14 cellular contexts compared by ENCODE assay signal in the genomic region with DNA sequence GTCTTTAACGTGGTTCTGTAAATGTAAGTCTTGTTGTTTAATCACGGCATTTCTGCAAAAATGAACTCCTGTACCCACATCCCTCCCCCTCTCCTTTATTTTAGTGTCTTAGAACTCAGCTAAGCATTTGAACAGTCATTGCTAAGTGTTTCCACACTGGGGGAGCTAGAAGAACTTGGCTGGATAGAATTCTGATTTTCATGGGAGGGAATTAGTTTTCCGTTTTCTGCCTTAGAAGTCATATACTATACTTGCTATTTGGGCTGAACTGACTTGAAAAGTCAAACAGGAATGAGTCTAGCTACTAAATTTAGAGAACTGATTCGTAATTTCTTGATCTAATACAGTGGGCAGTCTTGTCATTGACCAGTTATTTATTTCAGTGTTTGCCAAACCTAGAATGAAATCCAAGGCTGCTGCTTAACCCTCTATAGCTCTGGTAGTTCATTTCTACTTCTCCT.
DNase-seq lines count a peak whose midpoint lies in the region; ATAC-seq and TF ChIP-seq lines count a peak whose summit lies in the region.
"Had no signal": no experiment of that assay in that cellular context is flagged by ENCODE, and none has a peak within 500 bp of the region (broad histone marks: within the 10 kb centered on the region; RNA-seq: fewer than 3 reads in every experiment).

No MANE protein-coding gene starts in this region.

- H3K4me3 ChIP-seq in SJSA1 (peak overlapping the region; percentile 28), fibroblast of the aortic adventitia (ENCODE audit: low read depth, low read length) (peak overlapping the region; percentile 52), osteoblast (ENCODE audit: insufficient read depth, low read length) (peak overlapping the region; percentile 67), upper lobe of right lung (peak overlapping the region; percentile 32), smooth muscle cell (no peak overlapping the region)
- H3K4me3 ChIP-seq: HAP-1 had no signal

- H3K4me1 ChIP-seq in SJSA1 (replicated peaks) (peaks cover 18% of the 10 kb centered on the region), osteoblast (ENCODE audit: insufficient read depth, low read length) (peaks cover 26% of the 10 kb centered on the region), upper lobe of right lung (peaks cover 4% of the 10 kb centered on the region), smooth muscle cell (ENCODE audit: low read depth) (peaks cover 35% of the 10 kb centered on the region)

- no peaks in the 10 kb centered on the region for H3F3A ChIP-seq in smooth muscle cell (ENCODE audit: low read depth)

- intact Hi-C loops in upper lobe of right lung (cut with DNase I) = no loop called here

- no peaks in the 10 kb centered on the region for H3K27me3 ChIP-seq in SJSA1 (replicated peaks)
- no peaks in the 10 kb centered on the region for H3K27me3 ChIP-seq in osteoblast (ENCODE audit: insufficient read depth, low read length)
- no peaks in the 10 kb centered on the region for H3K27me3 ChIP-seq in upper lobe of right lung
- no peaks in the 10 kb centered on the region for H3K27me3 ChIP-seq in smooth muscle cell (ENCODE audit: low read depth)

- H3K79me2 ChIP-seq in osteoblast (ENCODE audit: insufficient read depth, low read length) (peaks cover 57% of the 10 kb centered on the region), smooth muscle cell (ENCODE audit: low read depth) (peaks cover 78% of the 10 kb centered on the region)

- H4K20me1 ChIP-seq in osteoblast (ENCODE audit: insufficient read depth, low read length) = no peaks in the 10 kb centered on the region
- peaks cover 81% of the 10 kb centered on the region for H4K20me1 ChIP-seq in smooth muscle cell (ENCODE audit: low read depth)

- H3K36me3 ChIP-seq in SJSA1 (no peaks in the 10 kb centered on the region), osteoblast (ENCODE audit: insufficient read depth, low read length) (no peaks in the 10 kb centered on the region), upper lobe of right lung (no peaks in the 10 kb centered on the region), smooth muscle cell (ENCODE audit: low read depth) (no peaks in the 10 kb centered on the region)
- H3K36me3 ChIP-seq: HAP-1 had no signal

- H2AFZ ChIP-seq in osteoblast (ENCODE audit: low read length) (peak overlapping the region; percentile 61), smooth muscle cell (ENCODE audit: low read depth) (no peak overlapping the region)

- DNase-seq in SJSA1 (ENCODE audit: low read depth in 1 of 2, low spot score in 2 of 2) (peak in 1 of 2 experiments; percentile 27), fibroblast of the aortic adventitia (ENCODE audit: low read depth) (peak; percentile 63), osteoblast (ENCODE audit: insufficient read length, low spot score, missing footprints) (peak; percentile 75), upper lobe of right lung (no peak), smooth muscle cell (lab: John Stamatoyannopoulos, UW; ENCODE audit: unreplicated experiment) (no peak)
- DNase-seq: activated CD4-positive, alpha-beta memory T cell treated with anti-CD3 and anti-CD28 coated beads for 36 hours; activated naive CD4-positive, alpha-beta T cell treated with anti-CD3 and anti-CD28 coated beads for 36 hours; dermis blood vessel endothelial cell; NCI-H2029 treated with DMSO at 0.1 percent for 48 hours had no signal

- H3K9ac ChIP-seq in smooth muscle cell (ENCODE audit: low read depth) = no peak overlapping the region
- H3K9ac ChIP-seq: KMS-11 had no signal

- no peaks in the 10 kb centered on the region for H3K9me3 ChIP-seq in SJSA1 (replicated peaks)
- H3K9me3 ChIP-seq in osteoblast (ENCODE audit: low read depth, low read length) = no peaks in the 10 kb centered on the region
- H3K9me3 ChIP-seq in upper lobe of right lung = no peaks in the 10 kb centered on the region
- H3K9me3 ChIP-seq in smooth muscle cell (replicated peaks; ENCODE audit: low read depth) = no peaks in the 10 kb centered on the region
- H3K9me3 ChIP-seq: HAP-1 had no signal

- WGBS in smooth muscle cell (ENCODE audit: low lambda C conversion rate) = 84% methylated on average over 4 of the region's 4 CpGs

- TF ChIP-seq CTCF in fibroblast of the aortic adventitia (IDR thresholded peaks at IDR 0.05; ENCODE audit: insufficient read depth, low read length) (no peak), osteoblast (IDR thresholded peaks at IDR 0.05; ENCODE audit: extremely low read depth, low read depth, low read length) (no peak), upper lobe of right lung (IDR thresholded peaks at IDR 0.05) (no peak), smooth muscle cell (IDR thresholded peaks at IDR 0.05; ENCODE audit: borderline replicate concordance, insufficient read depth, poor library complexity, severe bottlenecking) (no peak)

- H3K4me2 ChIP-seq in osteoblast (ENCODE audit: insufficient read depth, low read length) (peak overlapping the region; percentile 82), smooth muscle cell (no peak overlapping the region)
- H3K4me2 ChIP-seq: KMS-11 had no signal

- ATAC-seq in upper lobe of right lung = no peak
- ATAC-seq in HG02884 (IDR thresholded peaks at IDR 0.05; ENCODE audit: unreplicated experiment) = no peak
- ATAC-seq in GM18867 (IDR thresholded peaks at IDR 0.05; ENCODE audit: unreplicated experiment) = no peak
- ATAC-seq in SK-N-SH treated with all-trans-retinoic acid at 6 μM for 48 hours = no peak

- H3K27ac ChIP-seq in SJSA1 = peak overlapping the region; percentile 39; the same call in 1 of the 2 replicates
- H3K27ac ChIP-seq in osteoblast (ENCODE audit: low read depth, low read length) = peak overlapping the region; percentile 80
- peak overlapping the region; percentile 34 for H3K27ac ChIP-seq in upper lobe of right lung
- no peak overlapping the region for H3K27ac ChIP-seq in smooth muscle cell (ENCODE audit: low read depth)
- H3K27ac ChIP-seq: KMS-11 had no signal

TF ChIP-seq in SK-N-SH treated with all-trans-retinoic acid at 6 μM for 48 hours, 23 proteins besides CTCF, POLR2A, EP300 and RAD21:
- TF ChIP-seq BACH2 (CRISPR knock-in tag; IDR thresholded peaks at IDR 0.05; ENCODE audit: borderline replicate concordance) (no peak), RARB (CRISPR knock-in tag; IDR thresholded peaks at IDR 0.05) (no peak)

Comparison
In these comparisons a context has a peak if more than half of its experiments do, and no peak if none do; other contexts are left out.
1. DNase-seq: peak in fibroblast of the aortic adventitia (single experiment) and osteoblast (single experiment); none in upper lobe of right lung (single experiment) and smooth muscle cell (single experiment).